In the genomic region with DNA sequence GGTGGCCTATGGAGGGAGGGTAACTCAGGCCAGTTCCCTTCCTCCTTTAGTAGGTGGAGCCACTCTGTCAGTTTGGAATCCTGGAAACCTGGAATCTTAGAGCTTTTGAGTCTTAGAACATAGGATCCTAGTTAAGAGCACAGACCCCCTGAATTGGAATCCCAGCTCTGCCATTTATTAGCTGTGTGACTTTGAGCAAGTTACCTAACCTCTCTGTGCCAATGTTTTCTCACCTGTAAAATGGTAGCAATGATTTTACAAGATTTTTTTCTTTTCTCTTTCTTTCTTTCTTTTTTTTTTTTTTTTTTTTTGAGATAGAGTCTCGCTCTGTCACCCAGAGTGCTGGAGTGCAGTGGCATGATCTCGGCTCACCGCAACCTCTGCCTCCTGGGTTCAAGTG, we compare ENCODE assay signal across 33 cellular contexts. TPM values are rescaled to one million over a fixed set of nuclear protein-coding genes. Genes with fewer than 3 reads are reported as not detected.
"Had no signal": no experiment of that assay in that cellular context is flagged by ENCODE, and none has a peak within 500 bp of the region (broad histone marks: within the 10 kb centered on the region; RNA-seq: fewer than 3 reads in every experiment).

No MANE protein-coding gene starts in this region.

- H3K36me3 ChIP-seq: adrenal gland, ascending aorta, brain microvascular endothelial cell, breast epithelium, cardiac muscle cell had no signal

- H3K4me3 ChIP-seq: adrenal gland, ascending aorta, body of pancreas, breast epithelium, cardiac muscle cell had no signal

- H3K9me3 ChIP-seq: adrenal gland, ascending aorta, body of pancreas, breast epithelium had no signal

- H3K27ac ChIP-seq: adrenal gland, ascending aorta, body of pancreas, brain microvascular endothelial cell, breast epithelium, cardiac muscle cell had no signal

- ATAC-seq: activated naive CD4-positive, alpha-beta T cell treated with anti-CD3 and anti-CD28 coated beads, Interleukin-2, amount 50 U/mL, for 72 hours; activated naive CD8-positive, alpha-beta T cell treated with anti-CD3 and anti-CD28 coated beads, Interleukin-2, amount 50 U/mL, for 24 hours; activated T-cell treated with anti-CD3 and anti-CD28 coated beads, Interleukin-2, amount 50 U/mL, for 4 hours; activated T-cell treated with anti-CD3 and anti-CD28 coated beads, Interleukin-2, amount 50 U/mL, for 72 hours; activated T-helper 17 cell treated with anti-CD3 and anti-CD28 coated beads, Interleukin-2, amount 50 U/mL, for 72 hours; body of pancreas had no signal

- FAIRE-seq: astrocyte, bronchial epithelial cell had no signal

- DNase-seq: activated effector memory CD4-positive, alpha-beta T cell treated with anti-CD3 and anti-CD28 coated beads, Interleukin-2, amount 50 U/mL, for 16 hours; activated effector memory CD4-positive, alpha-beta T cell treated with Interleukin-2 at 50 U/mL for 16 hours; activated gamma-delta T cell; activated gamma-delta T cell treated with Interleukin-2 at 50 U/mL for 16 hours; activated naive CD4-positive, alpha-beta T cell; activated naive CD4-positive, alpha-beta T cell treated with anti-CD3 and anti-CD28 coated beads for 36 hours; activated naive CD4-positive, alpha-beta T cell treated with anti-CD3 and anti-CD28 coated beads, Interleukin-2, amount 10 ng/mL, durations not matched to agents 7 days and 5 days; activated naive CD4-positive, alpha-beta T cell treated with anti-CD3 and anti-CD28 coated beads, Interleukin-2, amount 50 U/mL, for 16 hours; activated naive CD4-positive, alpha-beta T cell treated with Interleukin-2 at 50 U/mL for 16 hours; activated naive CD8-positive, alpha-beta T cell treated with anti-CD3 and anti-CD28 coated beads for 36 hours; activated naive CD8-positive, alpha-beta T cell treated with anti-CD3 and anti-CD28 coated beads, Interleukin-2, amount 10 ng/mL, durations not matched to agents 7 days and 5 days; activated naive CD8-positive, alpha-beta T cell treated with anti-CD3 and anti-CD28 coated beads, Interleukin-2, amount 50 U/mL, for 24 hours; activated T-cell treated with anti-CD3 and anti-CD28 coated beads, Interleukin-2, amount 50 U/mL, for 24 hours; activated T-cell treated with anti-CD3 and anti-CD28 coated beads, Interleukin-2, amount 50 U/mL, for 4 hours; activated T-cell treated with anti-CD3 and anti-CD28 coated beads, Interleukin-2, amount 50 U/mL, for 48 hours; activated T-cell treated with anti-CD3 and anti-CD28 coated beads, Interleukin-2, amount 50 U/mL, for 72 hours; adrenal gland; amniotic stem cell; amygdala; anterior cingulate cortex; aorta; body of pancreas; brain microvascular endothelial cell; caudate nucleus; central memory CD4-positive, alpha-beta T cell; cerebellar nuclear complex had no signal

RNA-seq across cellular contexts. Expression of a gene that starts 17.1 kb away (rescaled TPM):
- total RNA-seq: ascending aorta, bronchial epithelial cell had no signal
- polyA plus RNA-seq: aorta had no signal
